In the genomic region with DNA sequence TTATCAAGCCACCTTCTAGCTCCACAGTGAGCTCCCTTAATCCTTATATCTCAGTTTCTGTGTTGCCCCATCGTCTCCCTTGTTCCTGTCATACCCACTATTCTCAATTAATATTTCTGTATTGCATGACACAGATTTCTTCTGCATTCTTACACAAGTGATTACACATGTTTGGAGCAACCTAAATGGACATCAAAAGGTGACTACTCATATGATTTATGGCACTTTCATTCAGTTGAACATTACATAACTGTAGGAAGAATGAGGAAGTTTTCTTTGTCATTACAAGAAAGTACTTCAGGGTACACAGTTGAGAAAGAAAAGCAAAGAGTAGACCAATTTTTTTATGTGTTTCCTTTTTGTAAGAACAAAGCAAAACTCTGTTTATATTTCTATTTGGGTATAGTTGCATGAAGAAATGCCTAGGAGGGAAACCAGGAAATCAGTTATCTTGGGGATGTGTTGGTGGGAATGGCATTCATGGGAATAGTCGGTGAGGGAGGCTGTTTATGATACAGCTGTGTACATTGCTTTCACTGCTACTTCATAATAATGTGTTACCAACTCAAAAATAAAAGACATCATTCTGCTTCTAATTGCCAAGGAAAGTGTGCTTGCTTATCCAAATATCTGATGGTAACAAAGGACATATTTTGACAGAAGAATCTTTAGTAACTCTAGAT, we compare ENCODE assay signal across 23 cellular contexts. TPM values are rescaled to one million over a fixed set of nuclear protein-coding genes. Genes with fewer than 3 reads are reported as not detected.
DNase-seq lines count a peak whose midpoint lies in the region; ATAC-seq, FAIRE-seq and TF ChIP-seq lines count a peak whose summit lies in the region.
"Had no signal": no experiment of that assay in that cellular context is flagged by ENCODE, and none has a peak within 500 bp of the region (broad histone marks: within the 10 kb centered on the region; RNA-seq: fewer than 3 reads in every experiment).

No MANE protein-coding gene starts in this region.

- WGBS in pancreas, 2 donors, result 46 to 55% methylated on average over 2 of the region's 2 CpGs

- H3K27me3 ChIP-seq in bronchial epithelial cell (ENCODE audit: control insufficient read depth, insufficient read depth, low read length), result no peaks in the 10 kb centered on the region
- H3K27me3 ChIP-seq in pancreas, result no peaks in the 10 kb centered on the region
- no peaks in the 10 kb centered on the region for H3K27me3 ChIP-seq in brain microvascular endothelial cell (replicated peaks)

- peak in 3 of 4 donors; percentile 28 to 96 (median 85) for ATAC-seq in pancreas
- ATAC-seq: HCT116; K562; stimulated activated effector memory CD8-positive, alpha-beta T cell treated with anti-CD3 and anti-CD28 coated beads, Interleukin-12 subunit alpha, Interleukin-12 subunit beta, amount 100 ng/mL, for 72 hours; T-helper 17 cell had no signal

- peak overlapping the region in 2 of 4 donors; percentile 15 to 76 for H3K27ac ChIP-seq in pancreas
- no peak overlapping the region for H3K27ac ChIP-seq in brain microvascular endothelial cell

- FAIRE-seq in bronchial epithelial cell (lab: Jason Lieb, UNC) (no peak), pancreas (lab: Jason Lieb, UNC) (no peak), GM19239 (lab: Jason Lieb, UNC) (no peak)
- FAIRE-seq: K562 had no signal

- no peak for TF ChIP-seq CTCF in bronchial epithelial cell (IDR thresholded peaks at IDR 0.05; ENCODE audit: insufficient read depth, low read length, severe bottlenecking)
- no peak for TF ChIP-seq CTCF in pancreas (IDR thresholded peaks at IDR 0.05)
- TF ChIP-seq CTCF in brain microvascular endothelial cell (IDR thresholded peaks at IDR 0.05; ENCODE audit: low read depth, low read length, missing control alignments), result no peak

- peaks cover 0 to 7% (median 0%) of the 10 kb centered on the region in 3 donors for H3K4me1 ChIP-seq in pancreas

- DNase-seq in EL, result peak; percentile 3
- DNase-seq in MV-4-11 (lab: John Stamatoyannopoulos, UW), result peak; percentile 77
- DNase-seq in bronchial epithelial cell (ENCODE audit: low read depth), result peak; percentile 93
- DNase-seq in pancreas, result no peak
- no peak for DNase-seq in effector CD4-positive, alpha-beta T cell
- DNase-seq in globus pallidus (ENCODE audit: low spot score), result no peak
- DNase-seq in GM19239 (ENCODE audit: insufficient read length, low spot score), result no peak
- no peak for DNase-seq in brain microvascular endothelial cell
- DNase-seq: activated CD4-positive, CD25-positive, alpha-beta regulatory T cell treated with anti-CD3 and anti-CD28 coated beads, Interleukin-2, amount 50 U/mL, for 72 hours; activated naive CD4-positive, alpha-beta T cell treated with Interleukin-2 at 50 U/mL for 16 hours; DMS79; effector CD8-positive, alpha-beta T cell; midbrain; NCI-H187; NCI-H524 treated with DMSO at 0.1 percent for 48 hours; occipital lobe; T-helper 17 cell had no signal

- H3K36me3 ChIP-seq in bronchial epithelial cell (ENCODE audit: control insufficient read depth, insufficient read depth, low read length) (no peaks in the 10 kb centered on the region), pancreas (no peaks in the 10 kb centered on the region), brain microvascular endothelial cell (replicated peaks) (no peaks in the 10 kb centered on the region)

- no peaks in the 10 kb centered on the region for H3K9me3 ChIP-seq in pancreas

- H3K4me3 ChIP-seq in bronchial epithelial cell (ENCODE audit: low read depth, low read length) (no peak overlapping the region), pancreas (no peak overlapping the region), brain microvascular endothelial cell (ENCODE audit: low read depth, low read length) (no peak overlapping the region)
- H3K4me3 ChIP-seq: K562 had no signal

- in situ Hi-C loops in brain microvascular endothelial cell (cut with HindIII; ENCODE audit: low pct_ligation_motif_present, low sequenced_read_pairs), result no loop called here

- intact Hi-C loops in pancreas (cut with DNase I), result no loop called here

RNA-seq across cellular contexts. Expression of gene PRSS37, which starts 23.6 kb away (rescaled TPM):
- total RNA-seq in bronchial epithelial cell (not detected in 2 replicates), pancreas (not detected)
- not detected for polyA plus RNA-seq in pancreas
- total RNA-seq: fibroblast of villous mesenchyme, K562, occipital lobe, RPMI7951, skeletal muscle tissue, T-helper 17 cell had no signal
- polyA plus RNA-seq: K562 had no signal

RNA-seq across cellular contexts. Expression of gene OR9A4, which starts 51.3 kb away (rescaled TPM):
- 0.26 TPM in 1 of 2 replicates, not detected in the other for total RNA-seq in bronchial epithelial cell
- total RNA-seq in pancreas, result not detected
- not detected for polyA plus RNA-seq in pancreas
- total RNA-seq: fibroblast of villous mesenchyme, K562, RPMI7951, T-helper 17 cell had no signal
- polyA plus RNA-seq: K562 had no signal

Comparison
In these comparisons a context has a peak if more than half of its experiments do, and no peak if none do; other contexts are left out.
1. DNase-seq: peak in EL (single experiment), MV-4-11 (single experiment) and bronchial epithelial cell (single experiment); none in pancreas (0 of 6), effector CD4-positive, alpha-beta T cell (single experiment), globus pallidus (single experiment), GM19239 (single experiment) and brain microvascular endothelial cell (single experiment).